In the genomic region with DNA sequence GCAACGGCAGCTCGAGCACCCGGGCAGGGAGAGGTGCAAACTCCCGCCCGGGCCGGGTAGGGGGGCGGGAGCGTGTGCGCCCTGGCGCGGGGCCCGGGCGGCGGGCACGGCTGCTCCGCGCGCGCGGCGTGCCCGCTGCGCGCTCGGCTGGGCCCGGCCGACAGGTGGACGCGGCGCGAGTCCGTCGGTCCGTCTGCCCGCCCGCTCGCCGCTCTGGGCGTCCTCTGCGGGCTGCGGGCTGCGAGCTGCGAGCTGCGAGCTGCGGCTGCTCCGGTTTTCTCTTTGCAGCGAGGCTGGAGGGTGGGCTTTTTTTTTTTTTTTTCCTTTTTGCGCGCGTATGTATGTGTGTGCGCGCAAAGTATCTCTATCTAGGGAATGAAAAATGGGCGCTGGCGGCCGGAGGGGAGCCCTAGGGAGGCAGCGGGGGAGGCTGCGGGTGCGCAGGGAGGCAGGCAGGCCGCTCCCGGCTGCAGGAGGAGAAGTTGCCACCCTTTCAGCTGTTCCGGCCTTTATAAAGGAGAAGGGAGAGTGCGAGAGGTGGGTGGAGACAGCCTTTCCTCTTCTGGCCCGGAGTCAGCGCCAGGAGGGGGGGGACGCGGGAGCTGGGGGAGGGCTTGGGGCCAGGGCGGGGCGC, we compare ENCODE assay signal across 8 cellular contexts. TPM values are rescaled to one million over a fixed set of nuclear protein-coding genes. Genes with fewer than 3 reads are reported as not detected.
DNase-seq lines count a peak whose midpoint lies in the region; ATAC-seq lines count a peak whose summit lies in the region.

PDGFB (minus strand) TSS at position 487 of the 634 bp plus-strand sequence. CDS start 1,019 bp downstream, outside the sequence.

- peak within 1 kb of the TSS; percentile 85 for H3K4me3 ChIP-seq in trophoblast cell (ENCODE audit: low read depth, low read length)

- peak within 1 kb of the TSS; percentile 97 for H4K91ac ChIP-seq in trophoblast cell (ENCODE audit: low read depth, low read length)

- DNase-seq in stimulated activated naive CD8-positive, alpha-beta T cell treated with anti-CD3 and anti-CD28 coated beads, Interleukin-15, Interleukin-2, amounts not matched to agents 100 U/mL and 50 U/mL, for 24 hours, result no peak
- no peak for DNase-seq in activated T-helper 1 cell treated with anti-CD3 and anti-CD28 coated beads, Interleukin-12 subunit alpha, Interleukin-12 subunit beta, Interleukin-2, Interleukin-4 antibody, amounts not matched to agents 30 ng/mL and 10 ng/mL and 1 ng/mL, durations not matched to agents 14 hours and 24 hours and 36 hours (ENCODE audit: low spot score)
- no peak for DNase-seq in cardiac septum (ENCODE audit: low spot score)
- peak; percentile 60 to 72 for DNase-seq in trophoblast cell
- no peak for DNase-seq in NCI-H82 treated with DMSO at 0.1 percent for 48 hours (lab: John Stamatoyannopoulos, UW; ENCODE audit: unreplicated experiment)
- no peak for DNase-seq in activated gamma-delta T cell (lab: John Stamatoyannopoulos, UW)

- H2AK5ac ChIP-seq in trophoblast cell (ENCODE audit: low read length), result peak within 1 kb of the TSS; percentile 69

- no peaks in the 10 kb centered on the region for H3K9me3 ChIP-seq in trophoblast cell (ENCODE audit: insufficient read depth, low read depth, low read length)

- ATAC-seq in stimulated activated naive CD8-positive, alpha-beta T cell treated with anti-CD3 and anti-CD28 coated beads, Interleukin-15, Interleukin-2, amounts not matched to agents 100 U/mL and 50 U/mL, for 24 hours, result no peak
- ATAC-seq in HG02678 (IDR thresholded peaks at IDR 0.05; ENCODE audit: unreplicated experiment), result no peak

- H2BK120ac ChIP-seq in trophoblast cell (ENCODE audit: insufficient read depth, low read length, poor library complexity), result peak within 1 kb of the TSS; percentile 62

- H3K23ac ChIP-seq in trophoblast cell (ENCODE audit: low read length), result no peak within 1 kb of the TSS

- H3K79me2 ChIP-seq in trophoblast cell (ENCODE audit: control insufficient read depth, insufficient read depth, low read length, poor library complexity), result peaks cover 28% of the 10 kb centered on the region

- H3K4me1 ChIP-seq in trophoblast cell (ENCODE audit: control insufficient read depth in 1 of 2, insufficient read depth in 2 of 2, low read length in 2 of 2), result peaks cover 23 to 28% of the 10 kb centered on the region in 2 experiments

- H3K27ac ChIP-seq in trophoblast cell (ENCODE audit: low read depth, low read length), result no peak within 1 kb of the TSS

- H3K4me1 Mint-ChIP-seq in stimulated activated naive CD8-positive, alpha-beta T cell treated with anti-CD3 and anti-CD28 coated beads, Interleukin-15, Interleukin-2, amounts not matched to agents 100 ng/mL and 50 ng/mL, for 24 hours (ENCODE audit: low read depth), result peaks cover 41% of the 10 kb centered on the region
- peaks cover 18% of the 10 kb centered on the region for H3K4me1 Mint-ChIP-seq in activated T-helper 1 cell treated with anti-CD3 and anti-CD28 coated beads, Interleukin-12 subunit alpha, Interleukin-12 subunit beta, Interleukin-2, Interleukin-4 antibody, amounts not matched to agents 30 ng/mL and 10 ng/mL and 1 ng/mL, durations not matched to agents 14 hours and 24 hours and 36 hours (ENCODE audit: low read depth)

- peak within 1 kb of the TSS; percentile 95 for H3K4ac ChIP-seq in trophoblast cell (ENCODE audit: low read depth, low read length)

- H4K8ac ChIP-seq in trophoblast cell (ENCODE audit: low read depth, low read length), result peak within 1 kb of the TSS; percentile 86

- H3K4me2 ChIP-seq in trophoblast cell (ENCODE audit: low read length), result peak within 1 kb of the TSS; percentile 86

- H3K9me3 Mint-ChIP-seq in stimulated activated naive CD8-positive, alpha-beta T cell treated with anti-CD3 and anti-CD28 coated beads, Interleukin-15, Interleukin-2, amounts not matched to agents 100 ng/mL and 50 ng/mL, for 24 hours, result no peaks in the 10 kb centered on the region
- no peaks in the 10 kb centered on the region for H3K9me3 Mint-ChIP-seq in activated T-helper 1 cell treated with anti-CD3 and anti-CD28 coated beads, Interleukin-12 subunit alpha, Interleukin-12 subunit beta, Interleukin-2, Interleukin-4 antibody, amounts not matched to agents 30 ng/mL and 10 ng/mL and 1 ng/mL, durations not matched to agents 14 hours and 24 hours and 36 hours

- H3K27me3 ChIP-seq in trophoblast cell (ENCODE audit: insufficient read depth, low read length), result no peaks in the 10 kb centered on the region

- H2AFZ ChIP-seq in trophoblast cell (ENCODE audit: insufficient read depth, low read length, poor library complexity), result peak within 1 kb of the TSS; percentile 80

- H3K4me3 Mint-ChIP-seq in stimulated activated naive CD8-positive, alpha-beta T cell treated with anti-CD3 and anti-CD28 coated beads, Interleukin-15, Interleukin-2, amounts not matched to agents 100 ng/mL and 50 ng/mL, for 24 hours, result peak within 1 kb of the TSS; percentile 77
- H3K4me3 Mint-ChIP-seq in activated T-helper 1 cell treated with anti-CD3 and anti-CD28 coated beads, Interleukin-12 subunit alpha, Interleukin-12 subunit beta, Interleukin-2, Interleukin-4 antibody, amounts not matched to agents 30 ng/mL and 10 ng/mL and 1 ng/mL, durations not matched to agents 14 hours and 24 hours and 36 hours, result peak within 1 kb of the TSS; percentile 67

- H3K18ac ChIP-seq in trophoblast cell (ENCODE audit: low read length), result peak within 1 kb of the TSS; percentile 71

- H4K12ac ChIP-seq in trophoblast cell (ENCODE audit: low read depth, low read length), result peak within 1 kb of the TSS; percentile 54

- H3K36me3 Mint-ChIP-seq in stimulated activated naive CD8-positive, alpha-beta T cell treated with anti-CD3 and anti-CD28 coated beads, Interleukin-15, Interleukin-2, amounts not matched to agents 100 ng/mL and 50 ng/mL, for 24 hours (ENCODE audit: low read depth), result no peaks in the 10 kb centered on the region
- peaks cover 2% of the 10 kb centered on the region for H3K36me3 Mint-ChIP-seq in activated T-helper 1 cell treated with anti-CD3 and anti-CD28 coated beads, Interleukin-12 subunit alpha, Interleukin-12 subunit beta, Interleukin-2, Interleukin-4 antibody, amounts not matched to agents 30 ng/mL and 10 ng/mL and 1 ng/mL, durations not matched to agents 14 hours and 24 hours and 36 hours (ENCODE audit: low read depth)

- H2BK12ac ChIP-seq in trophoblast cell (ENCODE audit: low read length), result no peak within 1 kb of the TSS

- intact Hi-C loops in activated T-helper 1 cell treated with anti-CD3 and anti-CD28 coated beads, Interleukin-12 subunit alpha, Interleukin-12 subunit beta, Interleukin-2, Interleukin-4 antibody, amounts not matched to agents 30 ng/mL and 10 ng/mL and 1 ng/mL, durations not matched to agents 14 hours and 24 hours and 36 hours (cut with micrococcal nuclease), result loop anchor here (5.0 kb wide), 1 partner anchor 73 kb away; the partner anchor contains the start of gene RPL3
- intact Hi-C loops in cardiac septum (cut with DNase I), result no loop called here

- peak within 1 kb of the TSS; percentile 24 for H2BK5ac ChIP-seq in trophoblast cell (ENCODE audit: low read depth, low read length, poor library complexity)

- no CpG with 5 or more reads among the region's 68 CpGs for WGBS in trophoblast cell (ENCODE audit: extremely low coverage, insufficient coverage, insufficient read length)

- peak within 1 kb of the TSS; percentile 66 for H3K14ac ChIP-seq in trophoblast cell (ENCODE audit: low read length)

- peaks cover 46% of the 10 kb centered on the region for H3K79me1 ChIP-seq in trophoblast cell (ENCODE audit: low read length)

- peaks cover 0 to 1% of the 10 kb centered on the region in 2 experiments for H3K36me3 ChIP-seq in trophoblast cell (ENCODE audit: control insufficient read depth in 1 of 2, insufficient read depth in 2 of 2, low read length in 2 of 2)

- H3K27me3 Mint-ChIP-seq in stimulated activated naive CD8-positive, alpha-beta T cell treated with anti-CD3 and anti-CD28 coated beads, Interleukin-15, Interleukin-2, amounts not matched to agents 100 ng/mL and 50 ng/mL, for 24 hours, result peaks cover 60% of the 10 kb centered on the region
- peaks cover 61% of the 10 kb centered on the region for H3K27me3 Mint-ChIP-seq in activated T-helper 1 cell treated with anti-CD3 and anti-CD28 coated beads, Interleukin-12 subunit alpha, Interleukin-12 subunit beta, Interleukin-2, Interleukin-4 antibody, amounts not matched to agents 30 ng/mL and 10 ng/mL and 1 ng/mL, durations not matched to agents 14 hours and 24 hours and 36 hours (ENCODE audit: insufficient read depth)

- H3K9ac ChIP-seq in trophoblast cell (ENCODE audit: low read length), result peak within 1 kb of the TSS; percentile 30

- H3K27ac Mint-ChIP-seq in stimulated activated naive CD8-positive, alpha-beta T cell treated with anti-CD3 and anti-CD28 coated beads, Interleukin-15, Interleukin-2, amounts not matched to agents 100 ng/mL and 50 ng/mL, for 24 hours, result no peak within 1 kb of the TSS
- peak within 1 kb of the TSS; percentile 40 for H3K27ac Mint-ChIP-seq in activated T-helper 1 cell treated with anti-CD3 and anti-CD28 coated beads, Interleukin-12 subunit alpha, Interleukin-12 subunit beta, Interleukin-2, Interleukin-4 antibody, amounts not matched to agents 30 ng/mL and 10 ng/mL and 1 ng/mL, durations not matched to agents 14 hours and 24 hours and 36 hours

RNA-seq across cellular contexts. Expression of gene PDGFB, which starts in this region (rescaled TPM):
- 0.78 and 1.2 TPM in 2 replicates for total RNA-seq in activated T-helper 1 cell treated with anti-CD3 and anti-CD28 coated beads, Interleukin-12 subunit alpha, Interleukin-12 subunit beta, Interleukin-2, Interleukin-4 antibody, amounts not matched to agents 30 ng/mL and 10 ng/mL and 1 ng/mL, durations not matched to agents 14 hours and 24 hours and 36 hours
- 21.2 TPM for total RNA-seq in cardiac septum
- 16.2 and 16.3 TPM in 2 replicates for polyA plus RNA-seq in trophoblast cell (2013)

Comparison
In these comparisons a context has a peak if more than half of its experiments do, and no peak if none do; other contexts are left out.
1. DNase-seq: peak in trophoblast cell (2 of 2); none in stimulated activated naive CD8-positive, alpha-beta T cell treated with anti-CD3 and anti-CD28 coated beads, Interleukin-15, Interleukin-2, amounts not matched to agents 100 U/mL and 50 U/mL, for 24 hours (single experiment), activated T-helper 1 cell treated with anti-CD3 and anti-CD28 coated beads, Interleukin-12 subunit alpha, Interleukin-12 subunit beta, Interleukin-2, Interleukin-4 antibody, amounts not matched to agents 30 ng/mL and 10 ng/mL and 1 ng/mL, durations not matched to agents 14 hours and 24 hours and 36 hours (single experiment), cardiac septum (single experiment), NCI-H82 treated with DMSO at 0.1 percent for 48 hours (single experiment) and activated gamma-delta T cell (single experiment).